ENCODE assay signal across 1 cellular context in the genomic region with DNA sequence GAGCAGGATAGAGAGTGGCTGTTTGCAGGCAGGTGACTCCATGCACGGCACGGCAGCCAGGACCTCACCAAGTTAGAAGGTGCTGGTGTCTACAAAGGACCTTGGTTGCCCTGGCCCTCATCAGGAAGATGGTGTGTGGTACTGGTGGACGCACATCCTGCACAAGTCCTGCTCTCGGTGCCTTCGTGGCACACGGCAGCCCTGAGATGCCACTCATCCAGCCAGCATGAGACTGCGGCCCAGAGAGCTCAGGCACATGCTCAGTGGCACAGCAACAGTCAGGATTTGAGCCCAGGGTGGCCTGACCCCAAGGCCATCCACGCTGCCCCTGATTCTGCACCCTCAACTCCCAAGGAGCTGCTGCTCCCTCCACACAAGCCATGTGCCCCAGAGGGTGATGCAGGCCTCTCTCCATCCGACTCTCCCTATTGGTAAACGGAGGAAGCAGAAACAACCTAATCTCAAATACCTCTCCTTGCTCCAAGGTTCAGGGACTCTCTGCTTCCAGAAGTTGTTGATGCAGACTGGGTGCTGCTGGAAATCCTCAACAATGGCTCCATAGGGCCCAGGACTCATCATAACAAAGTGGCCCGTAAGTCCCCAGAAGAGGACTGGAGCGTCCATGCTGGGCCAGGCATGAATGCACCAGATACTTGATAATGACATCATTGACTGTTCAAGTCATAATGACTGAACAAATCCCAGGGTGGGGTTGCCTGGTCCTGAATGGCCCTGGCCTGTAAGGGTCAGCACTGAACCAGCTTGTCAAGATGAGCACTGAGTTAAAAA.
TF ChIP-seq lines count a peak whose summit lies in the region.

No MANE protein-coding gene starts in this region.

TF ChIP-seq in H1, 55 proteins besides CTCF, POLR2A, EP300 and RAD21 (continued from another document):
- TF ChIP-seq SIN3A (conservative IDR thresholded peaks at IDR 0.05 in 1 of 2, IDR thresholded peaks at IDR 0.05 in 1 of 2; ENCODE audit: low read depth in 1 of 2, low read length in 2 of 2) (no peak), CBX8 (IDR thresholded peaks at IDR 0.05; ENCODE audit: borderline replicate concordance, low read depth, low read length) (no peak)
- TF ChIP-seq, protein P1, sequence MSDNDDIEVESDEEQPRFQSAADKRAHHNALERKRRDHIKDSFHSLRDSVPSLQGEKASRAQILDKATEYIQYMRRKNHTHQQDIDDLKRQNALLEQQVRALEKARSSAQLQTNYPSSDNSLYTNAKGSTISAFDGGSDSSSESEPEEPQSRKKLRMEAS (IDR thresholded peaks at IDR 0.05): no peak
